Comparison of ENCODE assay signal across 10 cellular contexts in genomic region chrX:79107891-79108718, GRCh38. TPM values are rescaled to one million over a fixed set of nuclear protein-coding genes. Genes with fewer than 3 reads are reported as not detected.
DNase-seq lines count a peak whose midpoint lies in the region; ATAC-seq and TF ChIP-seq lines count a peak whose summit lies in the region.
"Had no signal": no experiment of that assay in that cellular context is flagged by ENCODE, and none has a peak within 500 bp of the region (broad histone marks: within the 10 kb centered on the region; RNA-seq: fewer than 3 reads in every experiment).

No MANE protein-coding gene starts in this region.

- no peaks in the 10 kb centered on the region for H3K9me3 ChIP-seq in ascending aorta
- no peaks in the 10 kb centered on the region for H3K9me3 ChIP-seq in breast epithelium

- TF ChIP-seq CTCF in ascending aorta (IDR thresholded peaks at IDR 0.05) = no peak
- TF ChIP-seq CTCF in breast epithelium (IDR thresholded peaks at IDR 0.05) = no peak

- H3K4me1 ChIP-seq in ascending aorta (no peaks in the 10 kb centered on the region), breast epithelium (no peaks in the 10 kb centered on the region)

- H3K4me3 Mint-ChIP-seq in activated T-cell treated with anti-CD3 and anti-CD28 coated beads, Interleukin-2, amount 50 U/mL, for 4 hours = peak overlapping the region; percentile 65

- peaks cover 55% of the 10 kb centered on the region for H3K4me1 Mint-ChIP-seq in activated T-cell treated with anti-CD3 and anti-CD28 coated beads, Interleukin-2, amount 50 U/mL, for 4 hours (ENCODE audit: low read depth)

- H3K27me3 Mint-ChIP-seq in activated T-cell treated with anti-CD3 and anti-CD28 coated beads, Interleukin-2, amount 50 U/mL, for 4 hours (ENCODE audit: low read depth) = no peaks in the 10 kb centered on the region

- H3K27ac ChIP-seq in ascending aorta = no peak overlapping the region
- peak overlapping the region in 1 of 2 donors; percentile 48 for H3K27ac ChIP-seq in breast epithelium

- H3K36me3 ChIP-seq in ascending aorta = no peaks in the 10 kb centered on the region
- no peaks in the 10 kb centered on the region for H3K36me3 ChIP-seq in breast epithelium

- peak; percentile 85 to 92 for ATAC-seq in activated T-cell treated with anti-CD3 and anti-CD28 coated beads, Interleukin-2, amount 50 U/mL, for 4 hours
- peak; percentile 70 for ATAC-seq in HG02981 (IDR thresholded peaks at IDR 0.05; ENCODE audit: unreplicated experiment)
- ATAC-seq in activated naive CD4-positive, alpha-beta T cell treated with anti-CD3 and anti-CD28 coated beads, Interleukin-2, amount 50 U/mL, for 72 hours = peak; percentile 81 to 82
- ATAC-seq in stimulated activated naive CD8-positive, alpha-beta T cell treated with anti-CD3 and anti-CD28 coated beads, Interleukin-15, Interleukin-2, amounts not matched to agents 100 U/mL and 50 U/mL, for 24 hours = peak; percentile 75
- ATAC-seq: left colon had no signal

- H3K9me3 Mint-ChIP-seq in activated T-cell treated with anti-CD3 and anti-CD28 coated beads, Interleukin-2, amount 50 U/mL, for 4 hours = peaks cover 2% of the 10 kb centered on the region
- H3K9me3 Mint-ChIP-seq in activated naive CD4-positive, alpha-beta T cell treated with anti-CD3 and anti-CD28 coated beads, Interleukin-2, amount 50 U/mL, for 72 hours = peaks cover 2 to 16% of the 10 kb centered on the region in 2 donors

- peak overlapping the region; percentile 90 to 91 for H3K27ac Mint-ChIP-seq in activated naive CD4-positive, alpha-beta T cell treated with anti-CD3 and anti-CD28 coated beads, Interleukin-2, amount 50 U/mL, for 72 hours

- H3K4me3 ChIP-seq in ascending aorta (no peak overlapping the region), breast epithelium (no peak overlapping the region)

- no peak for TF ChIP-seq POLR2A in breast epithelium (IDR thresholded peaks at IDR 0.05)

- intact Hi-C loops in ascending aorta (cut with DNase I) (no loop called here), breast epithelium (cut with DNase I; ENCODE audit: low total_unique reads) (no loop called here)

- H3K27me3 ChIP-seq in ascending aorta = no peaks in the 10 kb centered on the region
- H3K27me3 ChIP-seq in breast epithelium = peaks cover 0 to 17% of the 10 kb centered on the region in 2 donors

- DNase-seq in activated T-cell treated with anti-CD3 and anti-CD28 coated beads, Interleukin-2, amount 50 U/mL, for 4 hours = no peak
- no peak for DNase-seq in activated T-cell treated with anti-CD3 and anti-CD28 coated beads, Interleukin-2, amount 50 U/mL, for 48 hours
- DNase-seq in activated naive CD4-positive, alpha-beta T cell treated with anti-CD3 and anti-CD28 coated beads, Interleukin-2, amount 50 U/mL, for 72 hours (ENCODE audit: low spot score in 2 of 2) = no peak
- DNase-seq in stimulated activated naive CD8-positive, alpha-beta T cell treated with anti-CD3 and anti-CD28 coated beads, Interleukin-15, Interleukin-2, amounts not matched to agents 100 U/mL and 50 U/mL, for 24 hours = no peak
- DNase-seq in NCI-H446 treated with DMSO at 0.1 percent for 48 hours (lab: John Stamatoyannopoulos, UW) (no peak), ascending aorta (ENCODE audit: low spot score in 2 of 2) (no peak), breast epithelium (ENCODE audit: low spot score in 2 of 2) (no peak)
- DNase-seq: activated CD4-positive, alpha-beta T cell treated with anti-CD3 and anti-CD28 coated beads, Interleukin-2, amount 50 U/mL, for 1 hour; left colon had no signal

- no peaks in the 10 kb centered on the region for H3K36me3 Mint-ChIP-seq in activated T-cell treated with anti-CD3 and anti-CD28 coated beads, Interleukin-2, amount 50 U/mL, for 4 hours (ENCODE audit: insufficient read depth)
- H3K36me3 Mint-ChIP-seq in activated naive CD4-positive, alpha-beta T cell treated with anti-CD3 and anti-CD28 coated beads, Interleukin-2, amount 50 U/mL, for 72 hours = peaks cover 6 to 10% of the 10 kb centered on the region in 2 donors

RNA-seq across cellular contexts. Expression of gene GPR174, which starts 36.4 kb away (rescaled TPM):
- 10 to 100 TPM; 13.2 to 24.8 (median 20.1) TPM for total RNA-seq in activated T-cell treated with anti-CD3 and anti-CD28 coated beads, Interleukin-2, amount 50 U/mL, for 4 hours
- 10 to 100 TPM; 14.5 to 30.1 TPM for total RNA-seq in activated naive CD4-positive, alpha-beta T cell treated with anti-CD3 and anti-CD28 coated beads, Interleukin-2, amount 50 U/mL, for 72 hours
- total RNA-seq in ascending aorta (not detected), breast epithelium (1 to 10 TPM in 1 of 3 donors, under 1 TPM in 2; 0.32 to 1.5 (median 0.98) TPM)

Comparison
In these comparisons a context has a peak if more than half of its experiments do, and no peak if none do; other contexts are left out.
1. RNA of gene GPR174, which starts 36.4 kb away (total RNA-seq): 14.5 to 30.1 TPM in activated naive CD4-positive, alpha-beta T cell treated with anti-CD3 and anti-CD28 coated beads, Interleukin-2, amount 50 U/mL, for 72 hours and 13.2 to 24.8 TPM in activated T-cell treated with anti-CD3 and anti-CD28 coated beads, Interleukin-2, amount 50 U/mL, for 4 hours; 0.32 to 1.5 TPM in breast epithelium and not detected in ascending aorta (single experiment); every median in the first group is over 4 times any median in the second.
2. Peak in every context shown above with its lines, with median percentiles within 50 percentile points of each other: ATAC-seq.